ENCODE assay signal across 8 cellular contexts in the genomic region with DNA sequence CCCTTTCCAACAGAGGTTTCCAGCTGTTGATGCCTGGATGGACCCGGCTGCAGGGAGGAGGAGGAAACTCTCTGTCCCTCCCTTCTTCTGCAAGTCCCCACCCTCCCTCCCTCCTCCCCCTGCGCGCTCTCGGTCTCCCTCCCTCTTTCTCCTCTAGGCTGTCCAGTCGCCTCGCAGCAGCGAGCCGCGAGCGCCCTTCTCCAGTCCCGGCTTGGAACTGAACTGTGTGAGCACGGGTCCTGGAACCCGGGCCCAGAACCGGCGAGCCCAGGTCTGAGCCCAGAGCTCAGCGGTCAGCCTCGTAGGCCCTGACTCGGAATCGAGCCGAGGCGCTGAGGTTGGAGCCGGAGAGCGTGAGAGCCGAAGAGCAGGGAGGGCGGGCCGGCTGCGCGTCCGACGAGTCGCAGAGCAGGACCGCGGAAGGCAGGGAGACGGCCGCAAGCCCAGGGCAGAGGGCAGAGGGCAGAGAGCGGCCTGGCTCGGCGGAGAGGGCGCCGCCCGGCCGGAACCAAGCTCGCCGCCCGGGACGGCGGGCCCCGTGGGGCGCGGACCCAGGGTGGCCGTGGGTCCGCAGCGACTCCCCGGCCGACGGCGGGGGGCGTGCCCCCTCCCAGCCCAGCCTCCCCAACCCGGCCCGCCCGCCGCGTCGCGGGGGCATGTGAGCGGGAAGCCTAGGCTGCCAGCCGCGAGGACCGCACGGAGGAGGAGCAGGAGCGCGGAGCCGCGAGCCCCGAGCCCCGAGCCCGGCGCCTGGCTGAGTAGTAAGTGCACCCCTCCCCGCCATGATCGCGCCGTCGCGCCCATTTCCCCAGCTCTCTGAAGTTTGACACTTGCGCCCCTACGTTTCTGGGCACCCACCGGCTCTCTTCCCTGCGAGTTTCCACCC. TPM values are rescaled to one million over a fixed set of nuclear protein-coding genes. Genes with fewer than 3 reads are reported as not detected.
DNase-seq lines count a peak whose midpoint lies in the region; ATAC-seq and TF ChIP-seq lines count a peak whose summit lies in the region.

TSS of gene SOX13 (plus strand) at position 165 of the 886 bp plus-strand sequence. CDS start 39,801 bp downstream, outside the sequence.

- H3K4me3 Mint-ChIP-seq in activated CD8-positive, alpha-beta T cell treated with anti-CD3 and anti-CD28 coated beads, Interleukin-2, amount 10 ng/mL, durations not matched to agents 7 days and 5 days, result peak within 1 kb of the TSS; percentile 73
- peak within 1 kb of the TSS; percentile 98 for H3K4me3 Mint-ChIP-seq in mesothelial cell of epicardium

- POLR2A ChIA-PET in activated CD8-positive, alpha-beta T cell treated with anti-CD3 and anti-CD28 coated beads, Interleukin-2, amount 10 ng/mL, durations not matched to agents 7 days and 5 days (lab: Charles Lee), result no interaction called here

- H3K27ac ChIP-seq in esophagus squamous epithelium (peak within 1 kb of the TSS; percentile 84 to 94 (median 92)), suprapubic skin (peak within 1 kb of the TSS; percentile 92)

- no peaks in the 10 kb centered on the region for H3K9me3 ChIP-seq in esophagus squamous epithelium
- H3K9me3 ChIP-seq in suprapubic skin, result no peaks in the 10 kb centered on the region

- peak in 2 of 4 donors; percentile 87 to 88 for TF ChIP-seq POLR2A in esophagus squamous epithelium (IDR thresholded peaks at IDR 0.05)
- TF ChIP-seq POLR2A in suprapubic skin (IDR thresholded peaks at IDR 0.05), result peak in 1 of 2 donors; percentile 72

- H3K4me1 ChIP-seq in esophagus squamous epithelium (peaks cover 25 to 60% (median 27%) of the 10 kb centered on the region in 3 donors), suprapubic skin (peaks cover 48% of the 10 kb centered on the region)

- no peaks in the 10 kb centered on the region for H3K9me3 Mint-ChIP-seq in activated CD8-positive, alpha-beta T cell treated with anti-CD3 and anti-CD28 coated beads, Interleukin-2, amount 10 ng/mL, durations not matched to agents 7 days and 5 days (ENCODE audit: insufficient read depth)
- H3K9me3 Mint-ChIP-seq in mesothelial cell of epicardium, result no peaks in the 10 kb centered on the region

- H3K27me3 ChIP-seq in esophagus squamous epithelium (peaks cover 0 to 27% (median 0%) of the 10 kb centered on the region in 4 donors), suprapubic skin (peaks cover 19% of the 10 kb centered on the region)

- H3K36me3 ChIP-seq in esophagus squamous epithelium, result no peaks in the 10 kb centered on the region
- no peaks in the 10 kb centered on the region for H3K36me3 ChIP-seq in suprapubic skin

- CTCF ChIA-PET in activated CD8-positive, alpha-beta T cell treated with anti-CD3 and anti-CD28 coated beads, Interleukin-2, amount 10 ng/mL, durations not matched to agents 7 days and 5 days (lab: Charles Lee), result interaction anchor here (1.6 kb wide), 1 partner anchor 290 kb away, joined by 3 read pairs; no protein-coding TSS in a partner anchor

- no peak within 1 kb of the TSS for H3K27ac Mint-ChIP-seq in activated CD8-positive, alpha-beta T cell treated with anti-CD3 and anti-CD28 coated beads, Interleukin-2, amount 10 ng/mL, durations not matched to agents 7 days and 5 days
- peak within 1 kb of the TSS; percentile 97 for H3K27ac Mint-ChIP-seq in mesothelial cell of epicardium

- no peak for TF ChIP-seq EP300 in suprapubic skin (IDR thresholded peaks at IDR 0.05)

- H3K4me3 ChIP-seq in esophagus squamous epithelium, result peak within 1 kb of the TSS; percentile 68 to 90 (median 81)
- peak within 1 kb of the TSS; percentile 84 for H3K4me3 ChIP-seq in suprapubic skin

- H3K36me3 Mint-ChIP-seq in activated CD8-positive, alpha-beta T cell treated with anti-CD3 and anti-CD28 coated beads, Interleukin-2, amount 10 ng/mL, durations not matched to agents 7 days and 5 days (ENCODE audit: low read depth), result no peaks in the 10 kb centered on the region
- H3K36me3 Mint-ChIP-seq in mesothelial cell of epicardium, result no peaks in the 10 kb centered on the region

- H3K27me3 Mint-ChIP-seq in activated CD8-positive, alpha-beta T cell treated with anti-CD3 and anti-CD28 coated beads, Interleukin-2, amount 10 ng/mL, durations not matched to agents 7 days and 5 days (ENCODE audit: low read depth), result peaks cover 84% of the 10 kb centered on the region
- H3K27me3 Mint-ChIP-seq in mesothelial cell of epicardium (ENCODE audit: low read depth), result no peaks in the 10 kb centered on the region

- WGBS in esophagus squamous epithelium, 2 donors, result 0 to 3% methylated on average over 1 to 8 of the region's 88 CpGs
- WGBS in suprapubic skin, result 0% methylated on average over 27 of the region's 88 CpGs

- peak; percentile 72 for ATAC-seq in activated CD8-positive, alpha-beta T cell treated with anti-CD3 and anti-CD28 coated beads, Interleukin-2, amount 10 ng/mL, durations not matched to agents 7 days and 5 days

- intact Hi-C loops in esophagus squamous epithelium (cut with DNase I), result no loop called here

- H3K4me1 Mint-ChIP-seq in activated CD8-positive, alpha-beta T cell treated with anti-CD3 and anti-CD28 coated beads, Interleukin-2, amount 10 ng/mL, durations not matched to agents 7 days and 5 days (ENCODE audit: low read depth), result peaks cover 18% of the 10 kb centered on the region
- H3K4me1 Mint-ChIP-seq in mesothelial cell of epicardium, result peaks cover 32% of the 10 kb centered on the region

- TF ChIP-seq CTCF in esophagus squamous epithelium (IDR thresholded peaks at IDR 0.05), result peak in 1 of 6 experiments; percentile 12
- TF ChIP-seq CTCF in mesothelial cell of epicardium (IDR thresholded peaks at IDR 0.05; ENCODE audit: unreplicated experiment), result no peak
- peak in 1 of 2 donors; percentile 7 for TF ChIP-seq CTCF in suprapubic skin (IDR thresholded peaks at IDR 0.05)

- DNase-seq in activated naive CD4-positive, alpha-beta T cell treated with Interleukin-2 at 50 U/mL for 16 hours, result peak; percentile 21
- DNase-seq in activated naive CD4-positive, alpha-beta T cell treated with anti-CD3 and anti-CD28 coated beads, Interleukin-2, amount 50 U/mL, for 16 hours, result no peak
- DNase-seq in NCI-H2196 treated with DMSO at 0.1 percent for 48 hours (lab: John Stamatoyannopoulos, UW; ENCODE audit: unreplicated experiment) (peak; percentile 74), esophagus squamous epithelium (lab: John Stamatoyannopoulos, UW) (no peak), mesothelial cell of epicardium (ENCODE audit: low spot score in 2 of 2, unreplicated experiment in 2 of 2) (peak; percentile 61 to 75), suprapubic skin (ENCODE audit: low spot score in 2 of 2) (peak; percentile 88 to 94)
- DNase-seq in activated CD8-positive, alpha-beta T cell treated with anti-CD3 and anti-CD28 coated beads, Interleukin-2, amount 10 ng/mL, durations not matched to agents 7 days and 5 days, result no peak
- no peak for DNase-seq in effector CD4-positive, alpha-beta T cell

RNA-seq across cellular contexts. Expression of gene SOX13, which starts in this region (rescaled TPM):
- 1 to 10 TPM in 1 of 2 experiments, under 1 TPM in 1; 0.37 to 1.2 TPM for total RNA-seq in activated CD8-positive, alpha-beta T cell treated with anti-CD3 and anti-CD28 coated beads, Interleukin-2, amount 10 ng/mL, durations not matched to agents 7 days and 5 days
- total RNA-seq in esophagus squamous epithelium (10 to 100 TPM in 3 of 4 donors, 1 to 10 TPM in 1; 9.0 to 21.2 (median 14.5) TPM), mesothelial cell of epicardium (58.0 to 61.7 TPM (median 61.7 TPM) in 3 replicates), suprapubic skin (10 to 100 TPM; 10.1 to 20.6 (median 15.6) TPM)

Comparison
In these comparisons a context has a peak if more than half of its experiments do, and no peak if none do; other contexts are left out.
1. RNA of gene SOX13 (total RNA-seq): 58.0 to 61.7 TPM in mesothelial cell of epicardium, 9.0 to 21.2 TPM in esophagus squamous epithelium and 10.1 to 20.6 TPM in suprapubic skin; 0.37 to 1.2 TPM in activated CD8-positive, alpha-beta T cell treated with anti-CD3 and anti-CD28 coated beads, Interleukin-2, amount 10 ng/mL, durations not matched to agents 7 days and 5 days; every median in the first group is over 4 times any median in the second.
2. DNase-seq: peak in activated naive CD4-positive, alpha-beta T cell treated with Interleukin-2 at 50 U/mL for 16 hours (single experiment), NCI-H2196 treated with DMSO at 0.1 percent for 48 hours (single experiment), mesothelial cell of epicardium (2 of 2) and suprapubic skin (2 of 2); none in activated naive CD4-positive, alpha-beta T cell treated with anti-CD3 and anti-CD28 coated beads, Interleukin-2, amount 50 U/mL, for 16 hours (single experiment), activated CD8-positive, alpha-beta T cell treated with anti-CD3 and anti-CD28 coated beads, Interleukin-2, amount 10 ng/mL, durations not matched to agents 7 days and 5 days (single experiment), esophagus squamous epithelium (single experiment) and effector CD4-positive, alpha-beta T cell (single experiment).